In the genomic region with DNA sequence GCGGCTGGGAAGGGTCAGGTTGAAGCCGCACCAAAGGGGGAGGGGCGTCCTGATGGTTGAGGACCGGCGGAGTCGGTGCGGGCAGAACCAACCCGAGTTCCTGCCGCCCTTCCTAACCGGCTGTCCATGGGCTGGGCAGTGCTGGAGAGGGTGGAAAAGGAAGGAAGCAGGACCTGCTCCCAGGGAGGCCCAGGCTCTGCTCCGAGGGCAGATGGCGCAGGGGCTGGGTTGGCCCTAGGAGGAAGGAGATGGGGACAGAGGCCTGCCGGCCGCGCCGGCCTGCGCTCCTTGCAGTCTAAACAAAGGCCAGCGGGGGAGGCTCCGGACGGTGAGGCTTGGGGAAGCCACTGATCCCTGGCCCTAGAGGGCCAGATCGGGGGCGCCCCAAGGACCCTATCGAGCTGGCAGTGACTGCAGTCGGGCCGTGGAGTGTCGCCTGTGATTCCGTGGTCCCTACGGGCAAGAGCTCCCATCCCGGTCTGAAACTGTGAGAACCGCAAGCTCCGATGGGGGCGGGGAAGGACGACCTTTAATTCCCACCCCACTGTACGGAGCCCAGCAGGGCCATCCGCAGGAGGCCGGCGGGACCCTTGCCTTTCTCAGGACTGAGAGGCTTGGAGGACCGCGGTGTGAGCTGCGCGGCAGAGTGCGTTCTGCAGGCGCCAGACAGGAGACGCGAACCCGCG, we compare ENCODE assay signal across 14 cellular contexts. TPM values are rescaled to one million over a fixed set of nuclear protein-coding genes. Genes with fewer than 3 reads are reported as not detected.
DNase-seq lines count a peak whose midpoint lies in the region; ATAC-seq and TF ChIP-seq lines count a peak whose summit lies in the region.
"Had no signal": no experiment of that assay in that cellular context is flagged by ENCODE, and none has a peak within 500 bp of the region (broad histone marks: within the 10 kb centered on the region; RNA-seq: fewer than 3 reads in every experiment).

No MANE protein-coding gene starts in this region.

- peaks cover 96% of the 10 kb centered on the region for H3K27me3 Mint-ChIP-seq in activated naive CD4-positive, alpha-beta T cell treated with anti-CD3 and anti-CD28 coated beads, Interleukin-2, amount 10 ng/mL, durations not matched to agents 7 days and 5 days
- H3K27me3 Mint-ChIP-seq in stimulated activated memory B cell treated with anti-CD40 and anti-IgM and Interleukin-4, amounts not matched to agents 10 μg/mL and 1 μg/mL and 100 μg/mL, for 72 hours = peaks cover 76% of the 10 kb centered on the region

- TF ChIP-seq CTCF in Panc1 (IDR thresholded peaks at IDR 0.05) = no peak

- no peaks in the 10 kb centered on the region for H3K36me3 Mint-ChIP-seq in activated naive CD4-positive, alpha-beta T cell treated with anti-CD3 and anti-CD28 coated beads, Interleukin-2, amount 10 ng/mL, durations not matched to agents 7 days and 5 days
- no peaks in the 10 kb centered on the region for H3K36me3 Mint-ChIP-seq in activated naive CD4-positive, alpha-beta T cell treated with anti-CD3 and anti-CD28 coated beads, Interleukin-2, amount 50 U/mL, for 72 hours
- no peaks in the 10 kb centered on the region for H3K36me3 Mint-ChIP-seq in stimulated activated memory B cell treated with anti-CD40 and anti-IgM and Interleukin-4, amounts not matched to agents 10 μg/mL and 1 μg/mL and 100 μg/mL, for 72 hours

- H3K36me3 ChIP-seq in Panc1 (ENCODE audit: control insufficient read depth, insufficient read depth, low read length) (no peaks in the 10 kb centered on the region), iPS DF 6.9 (ENCODE audit: control insufficient read depth, insufficient read depth, low read length) (peaks cover 4% of the 10 kb centered on the region; the same call in 1 of the 2 replicates)
- H3K36me3 ChIP-seq: SJSA1 had no signal

- POLR2A ChIA-PET in Panc1 (lab: Charles Lee) = no interaction called here

- H3K9me3 Mint-ChIP-seq in activated naive CD4-positive, alpha-beta T cell treated with anti-CD3 and anti-CD28 coated beads, Interleukin-2, amount 10 ng/mL, durations not matched to agents 7 days and 5 days = no peaks in the 10 kb centered on the region
- H3K9me3 Mint-ChIP-seq in activated naive CD4-positive, alpha-beta T cell treated with anti-CD3 and anti-CD28 coated beads, Interleukin-2, amount 50 U/mL, for 72 hours = no peaks in the 10 kb centered on the region
- peaks cover 2% of the 10 kb centered on the region for H3K9me3 Mint-ChIP-seq in stimulated activated memory B cell treated with anti-CD40 and anti-IgM and Interleukin-4, amounts not matched to agents 10 μg/mL and 1 μg/mL and 100 μg/mL, for 72 hours

- BruUV-seq in Panc1 (replicated peaks; lab: Mats Ljungman, UMichigan) = no TSS peak

- in situ Hi-C loops in Panc1 (cut with HindIII; ENCODE audit: low pct_unique_long_range_greater_than_20kb, low sequenced_read_pairs) = no loop called here

- H3K27ac Mint-ChIP-seq in activated naive CD4-positive, alpha-beta T cell treated with anti-CD3 and anti-CD28 coated beads, Interleukin-2, amount 10 ng/mL, durations not matched to agents 7 days and 5 days = peak overlapping the region; percentile 76
- no peak overlapping the region for H3K27ac Mint-ChIP-seq in activated naive CD4-positive, alpha-beta T cell treated with anti-CD3 and anti-CD28 coated beads, Interleukin-2, amount 50 U/mL, for 72 hours
- no peak overlapping the region for H3K27ac Mint-ChIP-seq in stimulated activated memory B cell treated with anti-CD40 and anti-IgM and Interleukin-4, amounts not matched to agents 10 μg/mL and 1 μg/mL and 100 μg/mL, for 72 hours
- H3K27ac Mint-ChIP-seq: CD14-positive monocyte had no signal

- CTCF ChIA-PET in activated naive CD4-positive, alpha-beta T cell treated with anti-CD3 and anti-CD28 coated beads, Interleukin-2, amount 10 ng/mL, durations not matched to agents 7 days and 5 days (lab: Charles Lee) = no interaction called here
- CTCF ChIA-PET in Panc1 (lab: Charles Lee) = interaction anchor here (0.9 kb wide), 1 partner anchor 118 kb away, joined by 3 read pairs; no protein-coding TSS in a partner anchor

- no peaks in the 10 kb centered on the region for H3K9me3 ChIP-seq in Panc1 (ENCODE audit: control insufficient read depth, insufficient read depth, low read depth, low read length)
- no peaks in the 10 kb centered on the region for H3K9me3 ChIP-seq in iPS DF 6.9 (ENCODE audit: control insufficient read depth, insufficient read depth, low read length)
- H3K9me3 ChIP-seq: SJSA1 had no signal

- H3K27ac ChIP-seq in Panc1 (ENCODE audit: low read length) = no peak overlapping the region
- H3K27ac ChIP-seq in iPS DF 6.9 (ENCODE audit: low read length) = no peak overlapping the region
- H3K27ac ChIP-seq: SJSA1 had no signal

- H3K4me1 Mint-ChIP-seq in activated naive CD4-positive, alpha-beta T cell treated with anti-CD3 and anti-CD28 coated beads, Interleukin-2, amount 10 ng/mL, durations not matched to agents 7 days and 5 days = peaks cover 7% of the 10 kb centered on the region
- H3K4me1 Mint-ChIP-seq in stimulated activated memory B cell treated with anti-CD40 and anti-IgM and Interleukin-4, amounts not matched to agents 10 μg/mL and 1 μg/mL and 100 μg/mL, for 72 hours = peaks cover 47% of the 10 kb centered on the region

- H3K4me3 Mint-ChIP-seq in activated naive CD4-positive, alpha-beta T cell treated with anti-CD3 and anti-CD28 coated beads, Interleukin-2, amount 10 ng/mL, durations not matched to agents 7 days and 5 days = no peak overlapping the region
- H3K4me3 Mint-ChIP-seq in stimulated activated memory B cell treated with anti-CD40 and anti-IgM and Interleukin-4, amounts not matched to agents 10 μg/mL and 1 μg/mL and 100 μg/mL, for 72 hours = peak overlapping the region; percentile 54

- WGBS in iPS DF 6.9 (ENCODE audit: insufficient coverage, insufficient read length) = no CpG with 5 or more reads among the region's 47 CpGs

- no peak for ATAC-seq in activated naive CD4-positive, alpha-beta T cell treated with anti-CD3 and anti-CD28 coated beads, Interleukin-2, amount 50 U/mL, for 72 hours
- ATAC-seq in Panc1 (peak; percentile 65), GM18519 (IDR thresholded peaks at IDR 0.05; ENCODE audit: low FRiP score, unreplicated experiment) (no peak)
- ATAC-seq in stimulated activated memory B cell treated with anti-CD40 and anti-IgM and Interleukin-4, amounts not matched to agents 10 μg/mL and 1 μg/mL and 100 μg/mL, for 72 hours = no peak
- ATAC-seq: left ventricle myocardium superior had no signal

- peaks cover 4% of the 10 kb centered on the region; the same call in 1 of the 2 replicates for H3K27me3 ChIP-seq in Panc1 (ENCODE audit: control insufficient read depth, insufficient read depth, low read length)
- H3K27me3 ChIP-seq in iPS DF 6.9 (ENCODE audit: control insufficient read depth, insufficient read depth, low read length) = peaks cover 38% of the 10 kb centered on the region

- peaks cover 11% of the 10 kb centered on the region for H3K4me1 ChIP-seq in Panc1 (ENCODE audit: control insufficient read depth, insufficient read depth, low read length)
- H3K4me1 ChIP-seq in iPS DF 6.9 (ENCODE audit: control insufficient read depth, insufficient read depth, low read length) = peaks cover 24% of the 10 kb centered on the region

- no peak for DNase-seq in activated naive CD4-positive, alpha-beta T cell treated with anti-CD3 and anti-CD28 coated beads, Interleukin-2, amount 10 ng/mL, durations not matched to agents 7 days and 5 days
- DNase-seq in activated naive CD4-positive, alpha-beta T cell treated with anti-CD3 and anti-CD28 coated beads, Interleukin-2, amount 50 U/mL, for 72 hours (ENCODE audit: low spot score in 2 of 2) = no peak
- DNase-seq in Panc1 (ENCODE audit: low read depth, low spot score) = no peak
- DNase-seq in iPS DF 6.9 (ENCODE audit: low read depth, low spot score) = no peak
- DNase-seq in OCI-M2 (lab: John Stamatoyannopoulos, UW; ENCODE audit: unreplicated experiment) = no peak
- DNase-seq in NCI-H2171 (lab: John Stamatoyannopoulos, UW) = no peak
- DNase-seq: activated CD4-positive, alpha-beta T cell treated with anti-CD3 and anti-CD28 coated beads for 4 hours; effector CD4-positive, alpha-beta T cell; left ventricle myocardium superior had no signal

- intact Hi-C loops in Panc1 (cut with micrococcal nuclease; ENCODE audit: unreplicated experiment) = loop anchor here (5.0 kb wide), 1 partner anchor 119 kb away; no protein-coding TSS in a partner anchor

- H3K4me3 ChIP-seq in Panc1 (ENCODE audit: low read depth in 2 of 2, low read length in 2 of 2) (no peak overlapping the region), iPS DF 6.9 (ENCODE audit: low read length) (peak overlapping the region; percentile 29; the same call in 1 of the 2 replicates)
- H3K4me3 ChIP-seq: SJSA1 had no signal

RNA-seq across cellular contexts. Expression of gene YTHDF1, which starts 39.3 kb away (rescaled TPM):
- total RNA-seq in activated naive CD4-positive, alpha-beta T cell treated with anti-CD3 and anti-CD28 coated beads, Interleukin-2, amount 50 U/mL, for 72 hours = 10 to 100 TPM; 34.7 to 39.1 TPM
- total RNA-seq in Panc1 (2021; ENCODE audit: unreplicated experiment) = 43.0 TPM
- polyA plus RNA-seq in Panc1 (2012; ENCODE audit: insufficient read length) = 24.9 TPM

RNA-seq across cellular contexts. Expression of gene BIRC7, which starts 59.1 kb away (rescaled TPM):
- total RNA-seq in activated naive CD4-positive, alpha-beta T cell treated with anti-CD3 and anti-CD28 coated beads, Interleukin-2, amount 50 U/mL, for 72 hours = under 1 TPM in 1 of 2 donors, not detected in 1; 0.51 TPM
- total RNA-seq in Panc1 (2021; ENCODE audit: unreplicated experiment) = 9.0 TPM
- polyA plus RNA-seq in Panc1 (2012; ENCODE audit: insufficient read length) = 3.9 TPM
- total RNA-seq: left ventricle myocardium superior, posterior vena cava, SJSA1 had no signal
- polyA plus RNA-seq: CD14-positive monocyte had no signal
